ENCODE assay signal across 8 cellular contexts in the genomic region with DNA sequence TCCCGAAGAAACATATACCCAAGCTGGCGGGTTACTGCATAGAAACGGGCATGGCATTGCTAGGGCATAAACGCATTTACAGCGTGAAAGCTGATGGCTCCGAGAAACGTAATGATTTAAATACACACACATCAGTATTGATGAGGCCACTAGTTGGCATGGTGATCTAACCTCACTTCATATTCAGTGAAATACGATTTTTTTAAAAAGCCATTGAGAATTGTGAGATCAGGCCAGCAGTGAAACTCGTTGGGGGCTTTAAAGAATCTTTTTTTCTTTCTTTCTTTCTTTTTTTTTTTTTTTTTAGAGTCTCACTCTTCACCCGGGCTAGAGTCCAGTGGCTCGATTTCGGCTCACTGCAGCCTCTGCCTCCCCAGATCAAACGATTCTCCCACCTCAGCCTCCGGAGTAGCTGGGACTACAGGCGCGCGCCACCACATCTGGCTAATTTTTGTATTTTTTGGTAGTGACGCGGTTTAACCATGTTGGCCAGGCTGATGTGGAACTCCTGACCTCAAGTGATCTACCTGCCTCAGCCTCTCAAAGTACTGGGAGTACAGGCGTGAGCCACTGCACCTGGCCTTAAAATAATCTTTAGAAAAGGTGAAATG. TPM values are rescaled to one million over a fixed set of nuclear protein-coding genes. Genes with fewer than 3 reads are reported as not detected.
DNase-seq lines count a peak whose midpoint lies in the region; ATAC-seq lines count a peak whose summit lies in the region.

No MANE protein-coding gene starts in this region.

- H3K4me3 Mint-ChIP-seq in activated CD8-positive, alpha-beta T cell treated with anti-CD3 and anti-CD28 coated beads, Interleukin-2, amount 10 ng/mL, durations not matched to agents 7 days and 5 days = peak overlapping the region; percentile 85

- DNase-seq in NCI-H748 treated with DMSO at 0.1 percent for 48 hours (lab: John Stamatoyannopoulos, UW) (peak; percentile 34), NCI-H748 (lab: John Stamatoyannopoulos, UW; ENCODE audit: unreplicated experiment) (no peak), GOT3 (lab: John Stamatoyannopoulos, UW) (no peak), left lobe of liver (ENCODE audit: low spot score) (no peak)
- no peak for DNase-seq in activated CD8-positive, alpha-beta T cell treated with anti-CD3 and anti-CD28 coated beads, Interleukin-2, amount 10 ng/mL, durations not matched to agents 7 days and 5 days

- H3K4me3 ChIP-seq in iPS-20b (ENCODE audit: low read length) (peak overlapping the region; percentile 75), subcutaneous abdominal adipose tissue (ENCODE audit: low read depth in 1 of 5, low read length in 5 of 5) (peak overlapping the region; percentile 62 to 71 (median 67))

- peaks cover 17% of the 10 kb centered on the region for H3K36me3 Mint-ChIP-seq in activated CD8-positive, alpha-beta T cell treated with anti-CD3 and anti-CD28 coated beads, Interleukin-2, amount 10 ng/mL, durations not matched to agents 7 days and 5 days (ENCODE audit: low read depth)

- H3K27ac Mint-ChIP-seq in activated CD8-positive, alpha-beta T cell treated with anti-CD3 and anti-CD28 coated beads, Interleukin-2, amount 10 ng/mL, durations not matched to agents 7 days and 5 days = no peak overlapping the region

- POLR2A ChIA-PET in activated CD8-positive, alpha-beta T cell treated with anti-CD3 and anti-CD28 coated beads, Interleukin-2, amount 10 ng/mL, durations not matched to agents 7 days and 5 days (lab: Charles Lee) = interaction anchor here (2.9 kb wide), 1 partner anchor 12 kb away, joined by 14 read pairs; no protein-coding TSS in a partner anchor

- H3K36me3 ChIP-seq in iPS-20b (ENCODE audit: insufficient read depth, low read depth, low read length) (no peaks in the 10 kb centered on the region), subcutaneous abdominal adipose tissue (ENCODE audit: control insufficient read depth in 5 of 5, insufficient read depth in 5 of 5, low read length in 5 of 5) (no peaks in the 10 kb centered on the region)

- H3K27me3 ChIP-seq in iPS-20b (ENCODE audit: insufficient read depth, low read length) (peaks cover 65% of the 10 kb centered on the region; the same call in 1 of the 2 replicates), subcutaneous abdominal adipose tissue (ENCODE audit: control insufficient read depth in 5 of 5, insufficient read depth in 4 of 5, low read length in 5 of 5) (no peaks in the 10 kb centered on the region)

- no peaks in the 10 kb centered on the region for H3K9me3 Mint-ChIP-seq in activated CD8-positive, alpha-beta T cell treated with anti-CD3 and anti-CD28 coated beads, Interleukin-2, amount 10 ng/mL, durations not matched to agents 7 days and 5 days (ENCODE audit: insufficient read depth)

- ATAC-seq in activated CD8-positive, alpha-beta T cell treated with anti-CD3 and anti-CD28 coated beads, Interleukin-2, amount 10 ng/mL, durations not matched to agents 7 days and 5 days = no peak
- ATAC-seq in GM21447 (IDR thresholded peaks at IDR 0.05; ENCODE audit: unreplicated experiment) (no peak), left lobe of liver (no peak)

- H3K27ac ChIP-seq in iPS-20b (ENCODE audit: low read length) (peak overlapping the region; percentile 64), subcutaneous abdominal adipose tissue (ENCODE audit: low read depth, low read length) (peak overlapping the region; percentile 99)

- peaks cover 24% of the 10 kb centered on the region for H3K4me1 ChIP-seq in iPS-20b (ENCODE audit: insufficient read depth, low read length)
- H3K4me1 ChIP-seq in subcutaneous abdominal adipose tissue (ENCODE audit: control insufficient read depth in 5 of 5, insufficient read depth in 5 of 5, low read length in 5 of 5) = peaks cover 12 to 65% (median 53%) of the 10 kb centered on the region in 5 donors

- H3K9ac ChIP-seq in iPS-20b (ENCODE audit: low read depth, low read length) (peak overlapping the region; percentile 91; the same call in 1 of the 2 replicates), subcutaneous abdominal adipose tissue (ENCODE audit: low read length in 5 of 5) (peak overlapping the region; percentile 63 to 94 (median 76))

- CTCF ChIA-PET in activated CD8-positive, alpha-beta T cell treated with anti-CD3 and anti-CD28 coated beads, Interleukin-2, amount 10 ng/mL, durations not matched to agents 7 days and 5 days (lab: Charles Lee) = interaction anchor here (1.0 to 3.1 kb wide), 3 partner anchors 15 to 506 kb away, joined by 4 to 17 read pairs (median 6); no protein-coding TSS in a partner anchor

- peaks cover 9% of the 10 kb centered on the region for H3K27me3 Mint-ChIP-seq in activated CD8-positive, alpha-beta T cell treated with anti-CD3 and anti-CD28 coated beads, Interleukin-2, amount 10 ng/mL, durations not matched to agents 7 days and 5 days (ENCODE audit: low read depth)

- H3K4me1 Mint-ChIP-seq in activated CD8-positive, alpha-beta T cell treated with anti-CD3 and anti-CD28 coated beads, Interleukin-2, amount 10 ng/mL, durations not matched to agents 7 days and 5 days (ENCODE audit: low read depth) = peaks cover 23% of the 10 kb centered on the region

- H3K9me3 ChIP-seq in iPS-20b (ENCODE audit: insufficient read depth, low read depth, low read length) (no peaks in the 10 kb centered on the region), subcutaneous abdominal adipose tissue (ENCODE audit: control insufficient read depth in 5 of 5, low read length in 5 of 5) (no peaks in the 10 kb centered on the region)

RNA-seq across cellular contexts. Expression of gene SMAD7, which starts 2.4 kb away (rescaled TPM):
- total RNA-seq in activated CD8-positive, alpha-beta T cell treated with anti-CD3 and anti-CD28 coated beads, Interleukin-2, amount 10 ng/mL, durations not matched to agents 7 days and 5 days = 10 to 100 TPM; 23.8 to 24.1 TPM
- total RNA-seq in left lobe of liver = 12.4 TPM
